23 cellular contexts compared by ENCODE assay signal in the genomic region with DNA sequence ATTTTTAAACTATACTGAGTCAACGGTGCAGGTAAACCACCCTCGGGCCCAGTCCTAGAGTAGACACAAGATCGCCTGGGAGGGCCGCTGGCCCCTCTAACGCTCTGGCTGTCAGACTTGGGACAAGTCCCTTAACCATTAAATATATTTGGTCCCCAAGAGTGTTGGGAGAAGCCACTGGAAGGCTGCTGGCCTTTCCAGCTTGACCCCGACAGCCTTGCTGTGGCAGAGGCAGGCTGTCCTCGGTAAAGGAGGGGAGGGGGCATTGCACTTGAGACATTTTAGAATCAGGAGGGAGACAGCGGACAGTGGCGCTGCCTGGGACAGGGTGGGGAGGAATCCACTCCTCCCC. TPM values are rescaled to one million over a fixed set of nuclear protein-coding genes. Genes with fewer than 3 reads are reported as not detected.
DNase-seq lines count a peak whose midpoint lies in the region; ATAC-seq and TF ChIP-seq lines count a peak whose summit lies in the region.
"Had no signal": no experiment of that assay in that cellular context is flagged by ENCODE, and none has a peak within 500 bp of the region (broad histone marks: within the 10 kb centered on the region; RNA-seq: fewer than 3 reads in every experiment).

No MANE protein-coding gene starts in this region.

- H3K9me3 Mint-ChIP-seq in central memory CD8-positive, alpha-beta T cell, result no peaks in the 10 kb centered on the region
- no peaks in the 10 kb centered on the region for H3K9me3 Mint-ChIP-seq in nephron progenitor cell
- H3K9me3 Mint-ChIP-seq: activated CD4-positive, alpha-beta T cell treated with anti-CD3 and anti-CD28 coated beads, Interleukin-2, amount 10 ng/mL, durations not matched to agents 7 days and 5 days; naive thymus-derived CD8-positive, alpha-beta T cell; T-helper 2 cell treated with Interferon-gamma antibody and Interleukin-4, amounts not matched to agents 5 μg/mL and 100 μg/mL, for 36 hours had no signal

- H3K27ac Mint-ChIP-seq in central memory CD8-positive, alpha-beta T cell (ENCODE audit: low read depth), result peak overlapping the region; percentile 57
- peak overlapping the region; percentile 71 for H3K27ac Mint-ChIP-seq in nephron progenitor cell
- H3K27ac Mint-ChIP-seq: activated CD4-positive, alpha-beta T cell treated with anti-CD3 and anti-CD28 coated beads, Interleukin-2, amount 10 ng/mL, durations not matched to agents 7 days and 5 days had no signal

- H3K27me3 ChIP-seq in cardiac muscle cell, result no peaks in the 10 kb centered on the region
- no peaks in the 10 kb centered on the region for H3K27me3 ChIP-seq in heart right ventricle
- no peaks in the 10 kb centered on the region for H3K27me3 ChIP-seq in tibial nerve
- H3K27me3 ChIP-seq in Peyer's patch, result no peaks in the 10 kb centered on the region
- H3K27me3 ChIP-seq in vagina, result no peaks in the 10 kb centered on the region
- H3K27me3 ChIP-seq: ascending aorta, hepatocyte had no signal

- TF ChIP-seq CTCF in cardiac muscle cell (IDR thresholded peaks at IDR 0.05; ENCODE audit: low read depth, low read length) (no peak), heart right ventricle (IDR thresholded peaks at IDR 0.05) (no peak), nephron progenitor cell (IDR thresholded peaks at IDR 0.05) (no peak), tibial nerve (IDR thresholded peaks at IDR 0.05) (no peak), Peyer's patch (IDR thresholded peaks at IDR 0.05) (no peak), vagina (IDR thresholded peaks at IDR 0.05) (no peak)

- H3K27me3 Mint-ChIP-seq in central memory CD8-positive, alpha-beta T cell, result no peaks in the 10 kb centered on the region
- H3K27me3 Mint-ChIP-seq in nephron progenitor cell (ENCODE audit: low read depth, poor library complexity), result no peaks in the 10 kb centered on the region
- H3K27me3 Mint-ChIP-seq: activated CD4-positive, alpha-beta T cell treated with anti-CD3 and anti-CD28 coated beads, Interleukin-2, amount 10 ng/mL, durations not matched to agents 7 days and 5 days; naive thymus-derived CD8-positive, alpha-beta T cell had no signal

- H3K36me3 Mint-ChIP-seq in central memory CD8-positive, alpha-beta T cell (ENCODE audit: insufficient read depth), result peaks cover 67% of the 10 kb centered on the region
- H3K36me3 Mint-ChIP-seq in nephron progenitor cell (ENCODE audit: low read depth), result peaks cover 44% of the 10 kb centered on the region

- intact Hi-C loops in heart right ventricle (cut with DNase I) (loop anchor here in 2 of 10 donors (5.0 kb wide), 2 partner anchors 39 to 84 kb away; no protein-coding TSS in a partner anchor), vagina (cut with DNase I) (loop anchor here (10.0 kb wide), 1 partner anchor 87 kb away; no protein-coding TSS in a partner anchor)

- no peaks in the 10 kb centered on the region for H3K4me1 ChIP-seq in cardiac muscle cell (ENCODE audit: low read depth)
- peaks cover 4 to 37% (median 20%) of the 10 kb centered on the region in 9 donors for H3K4me1 ChIP-seq in heart right ventricle
- H3K4me1 ChIP-seq in tibial nerve, result peaks cover 0 to 53% (median 9%) of the 10 kb centered on the region in 4 donors
- H3K4me1 ChIP-seq in Peyer's patch, result peaks cover 0 to 11% (median 4%) of the 10 kb centered on the region in 4 donors
- H3K4me1 ChIP-seq in vagina, result peaks cover 8% of the 10 kb centered on the region
- H3K4me1 ChIP-seq: Caco-2 had no signal

- no peak overlapping the region for H3K4me3 Mint-ChIP-seq in central memory CD8-positive, alpha-beta T cell
- H3K4me3 Mint-ChIP-seq in nephron progenitor cell, result no peak overlapping the region
- H3K4me3 Mint-ChIP-seq: activated CD4-positive, alpha-beta T cell treated with anti-CD3 and anti-CD28 coated beads, Interleukin-2, amount 10 ng/mL, durations not matched to agents 7 days and 5 days; naive thymus-derived CD8-positive, alpha-beta T cell; T-helper 2 cell treated with Interferon-gamma antibody and Interleukin-4, amounts not matched to agents 5 μg/mL and 100 μg/mL, for 36 hours had no signal

- H3K27ac ChIP-seq in cardiac muscle cell, result peak overlapping the region; percentile 53
- H3K27ac ChIP-seq in heart right ventricle, result peak overlapping the region in 4 of 10 donors; percentile 9 to 57 (median 18)
- peak overlapping the region in 3 of 4 donors; percentile 19 to 72 (median 68) for H3K27ac ChIP-seq in tibial nerve
- H3K27ac ChIP-seq in Peyer's patch, result no peak overlapping the region
- H3K27ac ChIP-seq in vagina, result no peak overlapping the region
- H3K27ac ChIP-seq: ascending aorta, hepatocyte had no signal

- TF ChIP-seq POLR2A in tibial nerve (IDR thresholded peaks at IDR 0.05) (no peak), Peyer's patch (IDR thresholded peaks at IDR 0.05) (no peak), vagina (IDR thresholded peaks at IDR 0.05) (no peak)

- no peaks in the 10 kb centered on the region for H3K9me3 ChIP-seq in cardiac muscle cell (ENCODE audit: low read depth)
- no peaks in the 10 kb centered on the region for H3K9me3 ChIP-seq in heart right ventricle
- H3K9me3 ChIP-seq in tibial nerve, result no peaks in the 10 kb centered on the region
- H3K9me3 ChIP-seq in Peyer's patch, result no peaks in the 10 kb centered on the region
- H3K9me3 ChIP-seq in vagina, result no peaks in the 10 kb centered on the region
- H3K9me3 ChIP-seq: ascending aorta, Caco-2 had no signal

- WGBS in heart right ventricle, 2 donors, result 85 to 93% methylated on average over 9 of the region's 9 CpGs
- 75 to 82% methylated on average over 9 of the region's 9 CpGs for WGBS in tibial nerve, 2 donors

- DNase-seq in cardiac muscle cell (ENCODE audit: low read depth in 1 of 2, low spot score in 1 of 2) (no peak), heart right ventricle (no peak), nephron progenitor cell (no peak), tibial nerve (ENCODE audit: low spot score in 2 of 2) (no peak), Peyer's patch (no peak), vagina (ENCODE audit: extremely low spot score in 2 of 2) (no peak)
- no peak for DNase-seq in central memory CD8-positive, alpha-beta T cell (ENCODE audit: low spot score in 2 of 2)
- DNase-seq: activated CD4-positive, alpha-beta T cell treated with anti-CD3 and anti-CD28 coated beads, Interleukin-2, amount 10 ng/mL, durations not matched to agents 7 days and 5 days; activated naive CD4-positive, alpha-beta T cell treated with anti-CD3 and anti-CD28 coated beads, Interleukin-2, amount 50 U/mL, for 16 hours; Caco-2; cerebellar nuclear complex; effector CD4-positive, alpha-beta T cell; erythroblast; foreskin fibroblast; KG1; NCI-H2171 treated with DMSO at 0.1 percent for 48 hours; NCI-H69 had no signal

- H3K4me3 ChIP-seq in cardiac muscle cell (no peak overlapping the region), heart right ventricle (no peak overlapping the region), tibial nerve (no peak overlapping the region), Peyer's patch (no peak overlapping the region), vagina (no peak overlapping the region)
- H3K4me3 ChIP-seq: ascending aorta, hepatocyte had no signal

- H3K36me3 ChIP-seq in cardiac muscle cell (peaks cover 44% of the 10 kb centered on the region), heart right ventricle (peaks cover 12 to 82% (median 58%) of the 10 kb centered on the region in 9 donors), tibial nerve (peaks cover 4 to 67% (median 38%) of the 10 kb centered on the region in 3 donors), Peyer's patch (peaks cover 0 to 60% (median 0%) of the 10 kb centered on the region in 3 donors), vagina (peaks cover 0 to 58% of the 10 kb centered on the region in 2 donors)

- peaks cover 16% of the 10 kb centered on the region for H3K4me1 Mint-ChIP-seq in central memory CD8-positive, alpha-beta T cell
- peaks cover 32% of the 10 kb centered on the region for H3K4me1 Mint-ChIP-seq in nephron progenitor cell

- ATAC-seq in heart right ventricle, result no peak
- no peak for ATAC-seq in central memory CD8-positive, alpha-beta T cell (replicated peaks; ENCODE audit: extremely low read depth, poor library complexity, severe bottlenecking)
- ATAC-seq in GM18498 (IDR thresholded peaks at IDR 0.05; ENCODE audit: unreplicated experiment), result no peak
- ATAC-seq: naive thymus-derived CD8-positive, alpha-beta T cell had no signal

- no peak for TF ChIP-seq EP300 in tibial nerve (IDR thresholded peaks at IDR 0.05)

RNA-seq across cellular contexts. Expression of gene APOL1, which starts 28.8 kb away (rescaled TPM):
- 0.11 TPM in 1 of 2 replicates, not detected in the other for total RNA-seq in cardiac muscle cell
- polyA plus RNA-seq in cardiac muscle cell, result 0.06 TPM in 1 of 2 replicates, not detected in the other
- 100 to 1,000 TPM in 1 of 10 donors, 10 to 100 TPM in 8, 1 to 10 TPM in 1; 9.8 to 121 (median 16.4) TPM for total RNA-seq in heart right ventricle
- polyA plus RNA-seq in heart right ventricle, result 10 to 100 TPM; 18.3 to 18.7 TPM
- total RNA-seq in tibial nerve, result 10 to 100 TPM in 3 of 4 donors, 1 to 10 TPM in 1; 8.3 to 16.8 (median 10.1) TPM
- 10 to 100 TPM; 12.2 to 23.9 (median 19.8) TPM for total RNA-seq in Peyer's patch
- 28.5 TPM for total RNA-seq in vagina
- total RNA-seq: H1 had no signal
- polyA plus RNA-seq: H1 had no signal

RNA-seq across cellular contexts. Expression of gene APOL2, which starts 42.4 kb away (rescaled TPM):
- total RNA-seq in cardiac muscle cell (14.7 and 15.1 TPM in 2 replicates), heart right ventricle (100 to 1,000 TPM in 1 of 10 donors, 10 to 100 TPM in 9; 30.9 to 215 (median 53.3) TPM), tibial nerve (100 to 1,000 TPM in 1 of 4 donors, 10 to 100 TPM in 3; 76.9 to 112 (median 79.4) TPM), Peyer's patch (10 to 100 TPM; 48.7 to 55.2 (median 52.3) TPM), vagina (63.8 TPM)
- polyA plus RNA-seq in cardiac muscle cell (8.7 and 10.8 TPM in 2 replicates), heart right ventricle (10 to 100 TPM; 28.6 to 55.5 TPM)

Comparison
In these comparisons a context has a peak if more than half of its experiments do, and no peak if none do; other contexts are left out.
1. H3K27ac ChIP-seq: peak in cardiac muscle cell (single experiment) and tibial nerve (3 of 4); none in Peyer's patch (0 of 4) and vagina (single experiment).